8 cellular contexts compared by ENCODE assay signal in the genomic region with DNA sequence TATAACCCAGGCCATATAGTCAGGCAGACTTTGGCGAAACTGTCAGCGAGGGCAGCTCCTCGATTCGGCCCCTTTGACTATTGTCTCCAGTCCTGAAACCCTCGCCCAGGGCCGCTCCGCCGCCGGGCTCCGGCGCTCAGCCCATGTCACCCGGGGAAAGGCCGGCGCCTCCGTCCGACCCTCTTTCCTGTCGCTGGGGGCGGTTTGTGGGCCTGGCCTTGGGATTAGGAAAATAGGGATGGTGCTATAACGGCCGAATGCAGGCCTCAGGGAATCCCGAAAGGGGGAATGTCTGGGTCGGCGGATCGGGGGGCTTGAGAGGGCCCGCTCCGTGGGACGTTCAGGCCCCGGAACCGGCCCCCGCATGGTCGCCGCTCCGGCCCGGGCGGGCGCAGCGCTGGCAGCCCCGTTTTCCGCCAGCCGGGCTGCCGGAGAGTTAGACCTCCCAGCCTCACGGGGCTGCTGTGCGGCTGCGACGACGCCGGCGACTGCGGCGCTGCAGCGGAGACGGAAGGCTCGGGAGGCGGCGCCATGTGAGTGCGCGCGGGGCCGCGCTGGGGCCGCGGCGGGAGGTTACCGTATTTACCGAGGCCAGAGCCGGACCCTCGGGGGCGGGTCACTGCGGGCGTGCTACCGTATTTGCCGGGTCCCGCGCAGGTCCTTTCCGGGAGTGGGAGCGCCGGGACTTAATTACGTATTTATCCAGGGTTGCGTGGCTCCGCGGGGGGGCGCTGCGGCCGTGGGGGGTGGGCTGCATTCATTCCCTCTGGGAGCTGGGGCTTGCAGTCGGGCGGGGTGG. TPM values are rescaled to one million over a fixed set of nuclear protein-coding genes. Genes with fewer than 3 reads are reported as not detected.
DNase-seq lines count a peak whose midpoint lies in the region; ATAC-seq and TF ChIP-seq lines count a peak whose summit lies in the region.

No MANE protein-coding gene starts in this region.

- peaks cover 1% of the 10 kb centered on the region for H3K9me3 ChIP-seq in trophoblast cell (ENCODE audit: insufficient read depth, low read depth, low read length)
- no peaks in the 10 kb centered on the region for H3K9me3 ChIP-seq in tibial artery

- peak overlapping the region; percentile 56 for H3K4me2 ChIP-seq in trophoblast cell (ENCODE audit: low read length)

- peak overlapping the region; percentile 99 for H4K91ac ChIP-seq in trophoblast cell (ENCODE audit: low read depth, low read length)

- no CpG with 5 or more reads among the region's 86 CpGs for WGBS in trophoblast cell (ENCODE audit: extremely low coverage, insufficient coverage, insufficient read length)

- peaks cover 22 to 24% of the 10 kb centered on the region in 2 experiments for H3K36me3 ChIP-seq in trophoblast cell (ENCODE audit: control insufficient read depth in 1 of 2, insufficient read depth in 2 of 2, low read length in 2 of 2)
- H3K36me3 ChIP-seq in tibial artery = peaks cover 0 to 21% (median 3%) of the 10 kb centered on the region in 3 donors

- peak overlapping the region; percentile 90 for H3K4me3 Mint-ChIP-seq in activated naive CD8-positive, alpha-beta T cell treated with anti-CD3 and anti-CD28 coated beads, Interleukin-2, amount 50 U/mL, for 24 hours

- H3K27ac Mint-ChIP-seq in activated naive CD8-positive, alpha-beta T cell treated with anti-CD3 and anti-CD28 coated beads, Interleukin-2, amount 50 U/mL, for 24 hours = peak overlapping the region; percentile 89

- no peaks in the 10 kb centered on the region for H3K27me3 Mint-ChIP-seq in activated naive CD8-positive, alpha-beta T cell treated with anti-CD3 and anti-CD28 coated beads, Interleukin-2, amount 50 U/mL, for 24 hours

- H2BK120ac ChIP-seq in trophoblast cell (ENCODE audit: insufficient read depth, low read length, poor library complexity) = peak overlapping the region; percentile 98

- H2AK5ac ChIP-seq in trophoblast cell (ENCODE audit: low read length) = peak overlapping the region; percentile 99

- H3K36me3 Mint-ChIP-seq in activated naive CD8-positive, alpha-beta T cell treated with anti-CD3 and anti-CD28 coated beads, Interleukin-2, amount 50 U/mL, for 24 hours (ENCODE audit: low read depth) = peaks cover 8% of the 10 kb centered on the region

- peak overlapping the region; percentile 78 for H3K18ac ChIP-seq in trophoblast cell (ENCODE audit: low read length)

- H3K4ac ChIP-seq in trophoblast cell (ENCODE audit: low read depth, low read length) = peak overlapping the region; percentile 94

- H4K12ac ChIP-seq in trophoblast cell (ENCODE audit: low read depth, low read length) = peak overlapping the region; percentile 92

- H2AFZ ChIP-seq in trophoblast cell (ENCODE audit: insufficient read depth, low read length, poor library complexity) = peak overlapping the region; percentile 88

- no peaks in the 10 kb centered on the region for H3K9me3 Mint-ChIP-seq in activated naive CD8-positive, alpha-beta T cell treated with anti-CD3 and anti-CD28 coated beads, Interleukin-2, amount 50 U/mL, for 24 hours

- H4K8ac ChIP-seq in trophoblast cell (ENCODE audit: low read depth, low read length) = peak overlapping the region; percentile 95

- TF ChIP-seq CTCF in tibial artery (IDR thresholded peaks at IDR 0.05) = no peak

- H3K9ac ChIP-seq in trophoblast cell (ENCODE audit: low read length) = peak overlapping the region; percentile 84

- H3K27me3 ChIP-seq in trophoblast cell (ENCODE audit: insufficient read depth, low read length) = no peaks in the 10 kb centered on the region
- H3K27me3 ChIP-seq in tibial artery = no peaks in the 10 kb centered on the region

- intact Hi-C loops in cardiac septum (cut with DNase I) (loop anchor here (1.0 kb wide), 1 partner anchor 37 kb away; a partner anchor contains a TSS), tibial artery (cut with DNase I; ENCODE audit: low total_unique reads) (loop anchor here (2.0 to 10.0 kb wide), 2 partner anchors 36 to 630 kb away; a partner anchor contains a TSS)

- peaks cover 55% of the 10 kb centered on the region for H3K79me1 ChIP-seq in trophoblast cell (ENCODE audit: low read length)

- peaks cover 66% of the 10 kb centered on the region for H3K4me1 Mint-ChIP-seq in activated naive CD8-positive, alpha-beta T cell treated with anti-CD3 and anti-CD28 coated beads, Interleukin-2, amount 50 U/mL, for 24 hours

- H3K79me2 ChIP-seq in trophoblast cell (ENCODE audit: control insufficient read depth, insufficient read depth, low read length, poor library complexity) = peaks cover 36% of the 10 kb centered on the region

- peak overlapping the region; percentile 91 for H3K14ac ChIP-seq in trophoblast cell (ENCODE audit: low read length)

- DNase-seq in GM03348 (ENCODE audit: low spot score) = peak; percentile 96
- peak; percentile 70 for DNase-seq in H4 (ENCODE audit: low spot score)
- peak; percentile 92 for DNase-seq in LoVo (ENCODE audit: low spot score)
- DNase-seq in activated naive CD8-positive, alpha-beta T cell treated with anti-CD3 and anti-CD28 coated beads, Interleukin-2, amount 50 U/mL, for 24 hours = peak; percentile 81
- DNase-seq in cardiac septum (ENCODE audit: low spot score) = peak; percentile 93
- peak; percentile 66 to 81 for DNase-seq in trophoblast cell
- DNase-seq in tibial artery = peak; percentile 88 to 93

- peak overlapping the region; percentile 78 for H2BK12ac ChIP-seq in trophoblast cell (ENCODE audit: low read length)

- no peak overlapping the region for H3K23ac ChIP-seq in trophoblast cell (ENCODE audit: low read length)

- peak overlapping the region; percentile 98 for H2BK5ac ChIP-seq in trophoblast cell (ENCODE audit: low read depth, low read length, poor library complexity)

- ATAC-seq in SK-N-SH treated with all-trans-retinoic acid at 6 μM for 48 hours = peak; percentile 93
- ATAC-seq in activated naive CD8-positive, alpha-beta T cell treated with anti-CD3 and anti-CD28 coated beads, Interleukin-2, amount 50 U/mL, for 24 hours = peak; percentile 60

- H3K27ac ChIP-seq in trophoblast cell (ENCODE audit: low read depth, low read length) = peak overlapping the region; percentile 96
- H3K27ac ChIP-seq in tibial artery = peak overlapping the region; percentile 97 to 98

- peaks cover 37 to 56% of the 10 kb centered on the region in 2 experiments for H3K4me1 ChIP-seq in trophoblast cell (ENCODE audit: control insufficient read depth in 1 of 2, insufficient read depth in 2 of 2, low read length in 2 of 2)
- peaks cover 0 to 29% (median 23%) of the 10 kb centered on the region in 4 donors for H3K4me1 ChIP-seq in tibial artery

- H3K4me3 ChIP-seq in trophoblast cell (ENCODE audit: low read depth, low read length) (peak overlapping the region; percentile 75), tibial artery (peak overlapping the region; percentile 74 to 93)

TF ChIP-seq in SK-N-SH treated with all-trans-retinoic acid at 6 μM for 48 hours, 23 proteins besides CTCF, POLR2A, EP300 and RAD21:
- TF ChIP-seq CSDC2 (CRISPR knock-in tag; IDR thresholded peaks at IDR 0.05) (peak; percentile 53; the same call in 1 of the 2 replicates), RARB (CRISPR knock-in tag; IDR thresholded peaks at IDR 0.05) (no peak), ZNF70 (CRISPR knock-in tag; IDR thresholded peaks at IDR 0.05) (no peak), ZFP3 (CRISPR knock-in tag; IDR thresholded peaks at IDR 0.05) (peak; percentile 87)
- TF ChIP-seq, protein P1, sequence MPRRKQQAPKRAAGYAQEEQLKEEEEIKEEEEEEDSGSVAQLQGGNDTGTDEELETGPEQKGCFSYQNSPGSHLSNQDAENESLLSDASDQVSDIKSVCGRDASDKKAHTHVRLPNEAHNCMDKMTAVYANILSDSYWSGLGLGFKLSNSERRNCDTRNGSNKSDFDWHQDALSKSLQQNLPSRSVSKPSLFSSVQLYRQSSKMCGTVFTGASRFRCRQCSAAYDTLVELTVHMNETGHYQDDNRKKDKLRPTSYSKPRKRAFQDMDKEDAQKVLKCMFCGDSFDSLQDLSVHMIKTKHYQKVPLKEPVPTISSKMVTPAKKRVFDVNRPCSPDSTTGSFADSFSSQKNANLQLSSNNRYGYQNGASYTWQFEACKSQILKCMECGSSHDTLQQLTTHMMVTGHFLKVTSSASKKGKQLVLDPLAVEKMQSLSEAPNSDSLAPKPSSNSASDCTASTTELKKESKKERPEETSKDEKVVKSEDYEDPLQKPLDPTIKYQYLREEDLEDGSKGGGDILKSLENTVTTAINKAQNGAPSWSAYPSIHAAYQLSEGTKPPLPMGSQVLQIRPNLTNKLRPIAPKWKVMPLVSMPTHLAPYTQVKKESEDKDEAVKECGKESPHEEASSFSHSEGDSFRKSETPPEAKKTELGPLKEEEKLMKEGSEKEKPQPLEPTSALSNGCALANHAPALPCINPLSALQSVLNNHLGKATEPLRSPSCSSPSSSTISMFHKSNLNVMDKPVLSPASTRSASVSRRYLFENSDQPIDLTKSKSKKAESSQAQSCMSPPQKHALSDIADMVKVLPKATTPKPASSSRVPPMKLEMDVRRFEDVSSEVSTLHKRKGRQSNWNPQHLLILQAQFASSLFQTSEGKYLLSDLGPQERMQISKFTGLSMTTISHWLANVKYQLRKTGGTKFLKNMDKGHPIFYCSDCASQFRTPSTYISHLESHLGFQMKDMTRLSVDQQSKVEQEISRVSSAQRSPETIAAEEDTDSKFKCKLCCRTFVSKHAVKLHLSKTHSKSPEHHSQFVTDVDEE (CRISPR knock-in tag; IDR thresholded peaks at IDR 0.05) = peak; percentile 66; the same call in 1 of the 2 replicates

RNA-seq across cellular contexts. Expression of a gene that starts 25.9 kb away (rescaled TPM):
- 0.56 and 0.90 TPM in 2 replicates for total RNA-seq in H4 (2014; rRNA removed; shearing (Covaris generic))
- total RNA-seq in cardiac septum = 3.4 TPM
- 7.7 TPM in 2 replicates for polyA plus RNA-seq in trophoblast cell (2013)

RNA-seq across cellular contexts. Expression of a gene that starts 36.4 kb away (rescaled TPM):
- total RNA-seq in H4 (2014; rRNA removed; shearing (Covaris generic)) = 40.4 and 48.3 TPM in 2 replicates
- total RNA-seq in cardiac septum = 85.5 TPM
- polyA plus RNA-seq in trophoblast cell (2013) = 165 and 168 TPM in 2 replicates

RNA-seq across cellular contexts. Expression of a gene that starts 45.4 kb away (rescaled TPM):
- total RNA-seq in H4 (2014; rRNA removed; shearing (Covaris generic)) = not detected in 2 replicates
- 16.3 TPM for total RNA-seq in cardiac septum
- polyA plus RNA-seq in trophoblast cell (2013) = 0.01 and 0.03 TPM in 2 replicates

Comparison
In these comparisons a context has a peak if more than half of its experiments do, and no peak if none do; other contexts are left out.
1. Peak in every context shown above with its lines: DNase-seq, ATAC-seq, H3K4me3 ChIP-seq and H3K27ac ChIP-seq.
2. RNA of a gene that starts 45.4 kb away (total RNA-seq): 16.3 TPM in cardiac septum (single experiment); not detected in H4; every median in the first group is over 10 times any median in the second.